In the genomic region with DNA sequence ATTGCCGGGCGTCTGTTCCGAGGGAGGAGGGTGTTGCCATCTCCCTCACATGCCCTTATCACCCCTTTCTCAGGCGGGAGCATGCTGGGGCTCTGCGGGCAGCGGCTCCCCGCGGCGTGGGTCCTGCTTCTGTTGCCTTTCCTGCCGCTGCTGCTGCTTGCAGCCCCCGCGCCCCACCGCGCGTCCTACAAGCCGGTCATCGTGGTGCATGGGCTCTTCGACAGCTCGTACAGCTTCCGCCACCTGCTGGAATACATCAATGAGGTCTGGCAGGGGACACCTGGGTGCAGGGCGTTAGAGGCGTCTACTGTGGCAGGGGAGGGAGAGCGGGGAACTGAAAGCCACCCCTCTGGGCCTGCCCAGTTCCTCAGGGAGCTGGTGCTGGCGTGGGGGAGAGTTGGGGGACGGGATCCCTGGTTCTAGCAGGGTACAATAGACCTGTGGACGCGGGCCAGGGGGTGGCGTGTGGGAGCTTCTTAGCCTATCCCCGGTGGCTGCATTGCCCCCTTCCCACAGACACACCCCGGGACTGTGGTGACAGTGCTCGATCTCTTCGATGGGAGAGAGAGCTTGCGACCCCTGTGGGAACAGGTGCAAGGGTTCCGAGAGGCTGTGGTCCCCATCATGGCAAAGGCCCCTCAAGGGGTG, we compare ENCODE assay signal across 1 cellular context.
TF ChIP-seq lines count a peak whose summit lies in the region.

No MANE protein-coding gene starts in this region.

TF ChIP-seq in IMR-90, 13 proteins besides CTCF, POLR2A, EP300 and RAD21:
- TF ChIP-seq CHD1 (IDR thresholded peaks at IDR 0.05; ENCODE audit: low read depth, low read length) (no peak), MXI1 (IDR thresholded peaks at IDR 0.05; ENCODE audit: borderline replicate concordance, low read depth, low read length) (peak; percentile 63; the same call in 1 of the 2 replicates), MAFK (IDR thresholded peaks at IDR 0.05; ENCODE audit: low read depth, low read length) (no peak), RFX5 (IDR thresholded peaks at IDR 0.05; ENCODE audit: low read depth, low read length) (no peak), CEBPB (IDR thresholded peaks at IDR 0.05; ENCODE audit: low read depth, low read length) (no peak), SMC3 (IDR thresholded peaks at IDR 0.05; ENCODE audit: low read depth, low read length) (peak; percentile 60), NFE2L2 (IDR thresholded peaks at IDR 0.05; ENCODE audit: low read depth, low read length) (no peak), MAZ (IDR thresholded peaks at IDR 0.05; ENCODE audit: borderline replicate concordance, low read depth, low read length) (no peak), BHLHE40 (IDR thresholded peaks at IDR 0.05; ENCODE audit: low read depth, low read length) (no peak), FOS (IDR thresholded peaks at IDR 0.05; ENCODE audit: low read depth, low read length) (no peak), RCOR1 (IDR thresholded peaks at IDR 0.05; ENCODE audit: insufficient replicate concordance, low read length) (no peak)
- TF ChIP-seq, protein P1, sequence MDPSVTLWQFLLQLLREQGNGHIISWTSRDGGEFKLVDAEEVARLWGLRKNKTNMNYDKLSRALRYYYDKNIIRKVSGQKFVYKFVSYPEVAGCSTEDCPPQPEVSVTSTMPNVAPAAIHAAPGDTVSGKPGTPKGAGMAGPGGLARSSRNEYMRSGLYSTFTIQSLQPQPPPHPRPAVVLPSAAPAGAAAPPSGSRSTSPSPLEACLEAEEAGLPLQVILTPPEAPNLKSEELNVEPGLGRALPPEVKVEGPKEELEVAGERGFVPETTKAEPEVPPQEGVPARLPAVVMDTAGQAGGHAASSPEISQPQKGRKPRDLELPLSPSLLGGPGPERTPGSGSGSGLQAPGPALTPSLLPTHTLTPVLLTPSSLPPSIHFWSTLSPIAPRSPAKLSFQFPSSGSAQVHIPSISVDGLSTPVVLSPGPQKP (IDR thresholded peaks at IDR 0.05; ENCODE audit: borderline replicate concordance, low read depth, low read length) = no peak
- TF ChIP-seq, protein P2, sequence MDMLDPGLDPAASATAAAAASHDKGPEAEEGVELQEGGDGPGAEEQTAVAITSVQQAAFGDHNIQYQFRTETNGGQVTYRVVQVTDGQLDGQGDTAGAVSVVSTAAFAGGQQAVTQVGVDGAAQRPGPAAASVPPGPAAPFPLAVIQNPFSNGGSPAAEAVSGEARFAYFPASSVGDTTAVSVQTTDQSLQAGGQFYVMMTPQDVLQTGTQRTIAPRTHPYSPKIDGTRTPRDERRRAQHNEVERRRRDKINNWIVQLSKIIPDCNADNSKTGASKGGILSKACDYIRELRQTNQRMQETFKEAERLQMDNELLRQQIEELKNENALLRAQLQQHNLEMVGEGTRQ (IDR thresholded peaks at IDR 0.05; ENCODE audit: low read depth, low read length) = no peak
